Comparison of ENCODE assay signal across 9 cellular contexts in genomic region chr1:154546264-154547043, GRCh38. TPM values are rescaled to one million over a fixed set of nuclear protein-coding genes. Genes with fewer than 3 reads are reported as not detected.
DNase-seq lines count a peak whose midpoint lies in the region; ATAC-seq, FAIRE-seq and TF ChIP-seq lines count a peak whose summit lies in the region.
"Had no signal": no experiment of that assay in that cellular context is flagged by ENCODE, and none has a peak within 500 bp of the region (broad histone marks: within the 10 kb centered on the region; RNA-seq: fewer than 3 reads in every experiment).

No MANE protein-coding gene starts in this region.

- H3K27ac ChIP-seq in A673 (ENCODE audit: low read depth, low read length, poor library complexity, severe bottlenecking), result no peak overlapping the region
- H3K27ac ChIP-seq in VCaP, result peak overlapping the region; percentile 32
- no peak overlapping the region for H3K27ac ChIP-seq in caudate nucleus (ENCODE audit: low read depth, low read length)

- POLR2A ChIA-PET in A673 (lab: Charles Lee; ENCODE audit: low non-redundant PET), result no interaction called here

- no peaks in the 10 kb centered on the region for H3K4me1 ChIP-seq in A673 (ENCODE audit: insufficient read depth, low read length, poor library complexity, severe bottlenecking)

- CTCF ChIA-PET in A673 (lab: Charles Lee), result interaction anchor here (0.5 to 1.1 kb wide), 10 partner anchors 11 to 466 kb away, joined by 3 to 10 read pairs (median 5); no protein-coding TSS in a partner anchor

- intact Hi-C loops in A673 (cut with micrococcal nuclease; ENCODE audit: unreplicated experiment), result loop anchor here (2.0 kb wide), 1 partner anchor 62 kb away; no protein-coding TSS in a partner anchor

- DNase-seq in A673 (ENCODE audit: low spot score) (peak; percentile 77), GM18507 (ENCODE audit: extremely low spot score, insufficient read length, low read depth) (peak; percentile 59), NCI-H2227 treated with DMSO at 0.1 percent for 48 hours (lab: John Stamatoyannopoulos, UW) (peak; percentile 75), caudate nucleus (lab: John Stamatoyannopoulos, UW) (peak in 42 of 61 donors; percentile 1 to 69 (median 16)), left lobe of liver (ENCODE audit: low spot score) (peak; percentile 67)
- DNase-seq in stimulated activated CD8-positive, alpha-beta memory T cell treated with anti-CD3 and anti-CD28 coated beads, Interleukin-15, amount 100 ng/mL, for 48 hours (ENCODE audit: low read depth in 2 of 2), result peak; percentile 40 to 44

- FAIRE-seq in GM18507 (lab: Jason Lieb, UNC), result peak; percentile 59
- FAIRE-seq: islet of Langerhans had no signal

- H3K9me3 ChIP-seq in A673 (ENCODE audit: low read depth, low read length, poor library complexity, severe bottlenecking), result no peaks in the 10 kb centered on the region

- BruUV-seq in A673 (replicated peaks; lab: Mats Ljungman, UMichigan), result no TSS peak

- no peak overlapping the region for H3K4me3 ChIP-seq in A673 (ENCODE audit: low read depth, low read length, poor library complexity, severe bottlenecking)

- TF ChIP-seq CTCF in A673 (conservative IDR thresholded peaks at IDR 0.05; ENCODE audit: low read depth, low read length), result peak; percentile 71
- TF ChIP-seq CTCF in VCaP (conservative IDR thresholded peaks at IDR 0.05), result peak; percentile 98

- H3K27me3 ChIP-seq in A673 (replicated peaks; ENCODE audit: insufficient read depth, low read depth, low read length, poor library complexity), result peaks cover 3% of the 10 kb centered on the region

- peaks cover 26% of the 10 kb centered on the region for H3K36me3 ChIP-seq in A673 (ENCODE audit: insufficient read depth, low read length, poor library complexity, severe bottlenecking)

- ATAC-seq in left lobe of liver (peak; percentile 69), HG03025 (IDR thresholded peaks at IDR 0.05; ENCODE audit: low FRiP score, unreplicated experiment) (no peak)

RNA-seq across cellular contexts. Expression of gene UBE2Q1, which starts 12.0 kb away (rescaled TPM):
- total RNA-seq in A673 (2021) (84.5 and 104 TPM in 2 replicates), left lobe of liver (35.4 TPM)

RNA-seq across cellular contexts. Expression of gene CHRNB2, which starts 21.1 kb away (rescaled TPM):
- total RNA-seq in A673 (2021) (3.2 and 3.5 TPM in 2 replicates), left lobe of liver (0.10 TPM)

RNA-seq across cellular contexts. Expression of gene SHE, which starts 44.2 kb away (rescaled TPM):
- total RNA-seq in A673 (2021) (0.04 TPM in 1 of 2 replicates, not detected in the other), left lobe of liver (5.4 TPM)

RNA-seq across cellular contexts. Expression of gene TDRD10, which starts 44.4 kb away (rescaled TPM):
- not detected in 2 replicates for total RNA-seq in A673 (2021)
- total RNA-seq in left lobe of liver, result 2.2 TPM

Comparison
In these comparisons a context has a peak if more than half of its experiments do, and no peak if none do; other contexts are left out.
1. DNase-seq: peak in every context shown above with its lines; median percentile 77 in A673; 75 in NCI-H2227 treated with DMSO at 0.1 percent for 48 hours; 67 in left lobe of liver; 59 in GM18507; 42 in stimulated activated CD8-positive, alpha-beta memory T cell treated with anti-CD3 and anti-CD28 coated beads, Interleukin-15, amount 100 ng/mL, for 48 hours; 16 in caudate nucleus.